Comparison of ENCODE assay signal across 18 cellular contexts in the genomic region with DNA sequence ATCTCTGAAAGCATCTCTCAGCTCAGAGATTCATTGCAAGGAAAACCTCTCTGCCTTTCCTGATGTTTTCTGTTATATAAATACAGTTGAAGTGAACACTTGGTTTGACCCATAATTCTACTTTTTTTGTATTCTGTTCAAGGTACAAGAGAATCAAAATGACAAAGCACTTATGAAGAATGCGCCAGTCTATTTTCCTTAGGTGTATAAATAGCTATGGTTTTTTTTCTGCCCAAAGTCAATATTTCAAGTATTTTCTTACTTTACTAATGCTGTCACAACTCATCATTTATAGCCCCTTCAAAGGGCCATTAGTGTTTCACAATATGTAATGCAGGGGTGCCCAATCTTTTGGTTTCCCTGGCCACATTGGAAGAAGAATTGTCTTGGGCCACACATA.
"Had no signal": no experiment of that assay in that cellular context is flagged by ENCODE, and none has a peak within 500 bp of the region (broad histone marks: within the 10 kb centered on the region; RNA-seq: fewer than 3 reads in every experiment).

No MANE protein-coding gene starts in this region.

- ATAC-seq: activated CD4-positive, alpha-beta T cell treated with anti-CD3 and anti-CD28 coated beads for 36 hours; activated CD8-positive, alpha-beta T cell treated with anti-CD3 and anti-CD28 coated beads for 36 hours; body of pancreas; heart right ventricle; left ventricle myocardium superior; stimulated activated effector memory CD8-positive, alpha-beta T cell treated with anti-CD3 and anti-CD28 coated beads, Interleukin-12 subunit alpha, Interleukin-12 subunit beta, amount 100 ng/mL, for 72 hours had no signal

- DNase-seq: activated CD4-positive, alpha-beta T cell treated with anti-CD3 and anti-CD28 coated beads for 36 hours; activated CD8-positive, alpha-beta memory T cell treated with anti-CD3 and anti-CD28 coated beads, Interleukin-2, amount 50 U/mL, for 48 hours; activated CD8-positive, alpha-beta T cell treated with anti-CD3 and anti-CD28 coated beads for 36 hours; activated naive CD4-positive, alpha-beta T cell treated with anti-CD3 and anti-CD28 coated beads, Interleukin-2, amount 10 ng/mL, durations not matched to agents 7 days and 5 days; adrenal gland; body of pancreas; central memory CD4-positive, alpha-beta T cell; cortex of kidney; effector CD8-positive, alpha-beta T cell; heart right ventricle; left ventricle myocardium superior; posterior cingulate gyrus; T-helper 1 cell; WERI-Rb-1 had no signal

- H3K27ac ChIP-seq: heart right ventricle, right atrium auricular region, tibial nerve, WERI-Rb-1 had no signal

- H3K36me3 ChIP-seq: adrenal gland, heart right ventricle, right atrium auricular region, tibial nerve, WERI-Rb-1 had no signal

- H3K9me3 ChIP-seq: adrenal gland, body of pancreas, heart right ventricle, right atrium auricular region, tibial nerve had no signal

- H3K27me3 ChIP-seq: adrenal gland, body of pancreas, heart right ventricle, right atrium auricular region, tibial nerve had no signal

- H3K4me1 Mint-ChIP-seq: activated naive CD4-positive, alpha-beta T cell treated with anti-CD3 and anti-CD28 coated beads, Interleukin-2, amount 10 ng/mL, durations not matched to agents 7 days and 5 days had no signal

- H3K27ac Mint-ChIP-seq: activated CD4-positive, alpha-beta T cell treated with anti-CD3 and anti-CD28 coated beads for 36 hours; activated CD8-positive, alpha-beta T cell treated with anti-CD3 and anti-CD28 coated beads for 36 hours; activated naive CD4-positive, alpha-beta T cell treated with anti-CD3 and anti-CD28 coated beads, Interleukin-2, amount 10 ng/mL, durations not matched to agents 7 days and 5 days; activated T-helper 1 cell treated with anti-CD3 and anti-CD28 coated beads, Interleukin-12 subunit alpha, Interleukin-12 subunit beta, Interleukin-2, Interleukin-4 antibody, amounts not matched to agents 30 ng/mL and 10 ng/mL and 1 ng/mL, durations not matched to agents 14 hours and 24 hours and 36 hours; stimulated activated effector memory CD8-positive, alpha-beta T cell treated with anti-CD3 and anti-CD28 coated beads, Interleukin-12 subunit alpha, Interleukin-12 subunit beta, amount 100 ng/mL, for 72 hours had no signal

- H3K4me3 ChIP-seq: adrenal gland, body of pancreas, heart right ventricle, right atrium auricular region, tibial nerve had no signal

- H3K36me3 Mint-ChIP-seq: activated naive CD4-positive, alpha-beta T cell treated with anti-CD3 and anti-CD28 coated beads, Interleukin-2, amount 10 ng/mL, durations not matched to agents 7 days and 5 days; stimulated activated effector memory CD8-positive, alpha-beta T cell treated with anti-CD3 and anti-CD28 coated beads, Interleukin-12 subunit alpha, Interleukin-12 subunit beta, amount 100 ng/mL, for 72 hours had no signal

- H3K27me3 Mint-ChIP-seq: activated CD4-positive, alpha-beta T cell treated with anti-CD3 and anti-CD28 coated beads for 36 hours; activated CD8-positive, alpha-beta T cell treated with anti-CD3 and anti-CD28 coated beads for 36 hours; activated naive CD4-positive, alpha-beta T cell treated with anti-CD3 and anti-CD28 coated beads, Interleukin-2, amount 10 ng/mL, durations not matched to agents 7 days and 5 days had no signal

- H3K4me1 ChIP-seq: adrenal gland, heart right ventricle, right atrium auricular region had no signal

- H3K4me3 Mint-ChIP-seq: activated CD4-positive, alpha-beta T cell treated with anti-CD3 and anti-CD28 coated beads for 36 hours; activated CD8-positive, alpha-beta T cell treated with anti-CD3 and anti-CD28 coated beads for 36 hours; activated naive CD4-positive, alpha-beta T cell treated with anti-CD3 and anti-CD28 coated beads, Interleukin-2, amount 10 ng/mL, durations not matched to agents 7 days and 5 days; activated T-helper 1 cell treated with anti-CD3 and anti-CD28 coated beads, Interleukin-12 subunit alpha, Interleukin-12 subunit beta, Interleukin-2, Interleukin-4 antibody, amounts not matched to agents 30 ng/mL and 10 ng/mL and 1 ng/mL, durations not matched to agents 14 hours and 24 hours and 36 hours; stimulated activated effector memory CD8-positive, alpha-beta T cell treated with anti-CD3 and anti-CD28 coated beads, Interleukin-12 subunit alpha, Interleukin-12 subunit beta, amount 100 ng/mL, for 72 hours had no signal

- H3K9me3 Mint-ChIP-seq: activated CD8-positive, alpha-beta T cell treated with anti-CD3 and anti-CD28 coated beads for 36 hours; stimulated activated effector memory CD8-positive, alpha-beta T cell treated with anti-CD3 and anti-CD28 coated beads, Interleukin-12 subunit alpha, Interleukin-12 subunit beta, amount 100 ng/mL, for 72 hours had no signal
